ENCODE assay signal across 8 cellular contexts in genomic region chr17:18260332-18261145, GRCh38. TPM values are rescaled to one million over a fixed set of nuclear protein-coding genes. Genes with fewer than 3 reads are reported as not detected.
A peak's percentile ranks its signal among the peaks of the same experiment; 100 is the strongest.
DNase-seq lines count a peak whose midpoint lies in the region; ATAC-seq and TF ChIP-seq lines count a peak whose summit lies in the region.

Gene MIEF2 (plus strand): TSS chr17:18260662. CDS start chr17:18262721, 2,059 bp downstream.

- peaks cover 4 to 24% (median 16%) of the 10 kb centered on the region in 3 donors for H3K4me1 Mint-ChIP-seq in IgD-negative memory B cell
- peaks cover 46% of the 10 kb centered on the region for H3K4me1 Mint-ChIP-seq in activated T-cell treated with anti-CD3 and anti-CD28 coated beads, Interleukin-2, amount 50 U/mL, for 24 hours (ENCODE audit: low read depth)

- no peaks in the 10 kb centered on the region for H3F3A ChIP-seq in PC-3 (ENCODE audit: low read length, unreplicated experiment)

- H3K36me3 ChIP-seq in PC-3 (ENCODE audit: low read depth, low read length) (peaks cover 13% of the 10 kb centered on the region), muscle layer of colon (ENCODE audit: insufficient read depth, low read length) (peaks cover 37% of the 10 kb centered on the region)

- peaks cover 49% of the 10 kb centered on the region for H3K79me2 ChIP-seq in PC-3 (ENCODE audit: low read length)

- TSS peak; percentile 22 for BruUV-seq in PC-3 (replicated peaks; lab: Mats Ljungman, UMichigan)

- H3K27me3 Mint-ChIP-seq in IgD-negative memory B cell: no peaks in the 10 kb centered on the region
- no peaks in the 10 kb centered on the region for H3K27me3 Mint-ChIP-seq in activated T-cell treated with anti-CD3 and anti-CD28 coated beads, Interleukin-2, amount 50 U/mL, for 24 hours

- H3K9ac ChIP-seq in PC-3 (ENCODE audit: low read length): peak within 1 kb of the TSS; percentile 71
- peak within 1 kb of the TSS; percentile 95 for H3K9ac ChIP-seq in muscle layer of colon (ENCODE audit: low read length)

- ATAC-seq in GM21529 (IDR thresholded peaks at IDR 0.05; ENCODE audit: unreplicated experiment) (peak; percentile 80), PC-3 (peak; percentile 75), esophagus mucosa (peak; percentile 83)

- H3K4me3 ChIP-seq in PC-3 (ENCODE audit: low read length): peak within 1 kb of the TSS; percentile 82
- peak within 1 kb of the TSS; percentile 77 to 91 for H3K4me3 ChIP-seq in muscle layer of colon (ENCODE audit: low read depth in 1 of 2, low read length in 2 of 2)

- H2AFZ ChIP-seq in PC-3 (ENCODE audit: low read length): peak within 1 kb of the TSS; percentile 88

- H3K27ac ChIP-seq in PC-3 (ENCODE audit: low read length) (peak within 1 kb of the TSS; percentile 49), muscle layer of colon (ENCODE audit: low read depth, low read length) (peak within 1 kb of the TSS; percentile 84)

- H3K9me3 Mint-ChIP-seq in IgD-negative memory B cell: no peaks in the 10 kb centered on the region
- no peaks in the 10 kb centered on the region for H3K9me3 Mint-ChIP-seq in activated T-cell treated with anti-CD3 and anti-CD28 coated beads, Interleukin-2, amount 50 U/mL, for 24 hours

- POLR2A ChIA-PET in PC-3 (lab: Charles Lee; ENCODE audit: unreplicated experiment): no interaction called here

- no peaks in the 10 kb centered on the region for H3K36me3 Mint-ChIP-seq in IgD-negative memory B cell
- H3K36me3 Mint-ChIP-seq in activated T-cell treated with anti-CD3 and anti-CD28 coated beads, Interleukin-2, amount 50 U/mL, for 24 hours (ENCODE audit: low read depth): peaks cover 35% of the 10 kb centered on the region

- intact Hi-C loops in PC-3 (cut with micrococcal nuclease): no loop called here

- H3K27me3 ChIP-seq in PC-3 (ENCODE audit: low read length) (no peaks in the 10 kb centered on the region), muscle layer of colon (ENCODE audit: control insufficient read depth in 1 of 2, insufficient read depth in 2 of 2, low read length in 2 of 2) (no peaks in the 10 kb centered on the region)

- no peaks in the 10 kb centered on the region for H3K9me2 ChIP-seq in PC-3 (replicated peaks; ENCODE audit: low read length)

- peaks cover 4% of the 10 kb centered on the region; the same call in 1 of the 2 replicates for H4K20me1 ChIP-seq in PC-3 (ENCODE audit: low read length)

- H3K27ac Mint-ChIP-seq in IgD-negative memory B cell: peak within 1 kb of the TSS; percentile 55 to 89 (median 86)
- H3K27ac Mint-ChIP-seq in activated T-cell treated with anti-CD3 and anti-CD28 coated beads, Interleukin-2, amount 50 U/mL, for 24 hours: peak within 1 kb of the TSS; percentile 89

- H3K4me1 ChIP-seq in PC-3 (ENCODE audit: insufficient read depth, low read length) (peaks cover 35% of the 10 kb centered on the region), muscle layer of colon (ENCODE audit: insufficient read depth, low read length) (peaks cover 36% of the 10 kb centered on the region)

- peak within 1 kb of the TSS; percentile 80 to 97 (median 92) for H3K4me3 Mint-ChIP-seq in IgD-negative memory B cell
- peak within 1 kb of the TSS; percentile 80 for H3K4me3 Mint-ChIP-seq in activated T-cell treated with anti-CD3 and anti-CD28 coated beads, Interleukin-2, amount 50 U/mL, for 24 hours

- no peak for TF ChIP-seq CTCF in PC-3 (conservative IDR thresholded peaks at IDR 0.05; ENCODE audit: low read depth, low read length)

- H3K9me3 ChIP-seq in PC-3 (ENCODE audit: low read length) (no peaks in the 10 kb centered on the region), muscle layer of colon (ENCODE audit: low read length) (no peaks in the 10 kb centered on the region)

- H3K4me2 ChIP-seq in PC-3 (ENCODE audit: low read length): peak within 1 kb of the TSS; percentile 92

- DNase-seq in DMS114 treated with DMSO at 0.1 percent for 48 hours (lab: John Stamatoyannopoulos, UW; ENCODE audit: unreplicated experiment) (peak; percentile 61), PC-3 (peak; percentile 98)
- peak; percentile 93 for DNase-seq in activated T-cell treated with anti-CD3 and anti-CD28 coated beads, Interleukin-2, amount 50 U/mL, for 24 hours
- peak; percentile 75 to 85 for DNase-seq in stimulated activated CD8-positive, alpha-beta memory T cell treated with anti-CD3 and anti-CD28 coated beads, Interleukin-7, amount 100 ng/mL, for 1 hour (ENCODE audit: low read depth in 2 of 2)

- CTCF ChIA-PET in PC-3 (lab: Charles Lee): no interaction called here

RNA-seq across cellular contexts. Expression of gene MIEF2, which starts in this region (rescaled TPM):
- 12.3 TPM for polyA plus RNA-seq in IgD-negative memory B cell
- total RNA-seq in PC-3 (2014; rRNA removed) (16.6 and 17.5 TPM in 2 replicates), esophagus mucosa (6.3 TPM)

Comparison
In these comparisons a context has a peak if more than half of its experiments do, and no peak if none do; other contexts are left out.
1. Peak in every context shown above with its lines: DNase-seq, ATAC-seq, H3K4me3 ChIP-seq and H3K27ac ChIP-seq.